In genomic region chr5:170420809-170421412, GRCh38 we compare ENCODE assay signal across 9 cellular contexts. TPM values are rescaled to one million over a fixed set of nuclear protein-coding genes. Genes with fewer than 3 reads are reported as not detected.
A peak's percentile ranks its signal among the peaks of the same experiment; 100 is the strongest.
DNase-seq lines count a peak whose midpoint lies in the region; ATAC-seq and TF ChIP-seq lines count a peak whose summit lies in the region.
"Had no signal": no experiment of that assay in that cellular context is flagged by ENCODE, and none has a peak within 500 bp of the region (broad histone marks: within the 10 kb centered on the region; RNA-seq: fewer than 3 reads in every experiment).

No MANE protein-coding gene starts in this region.

- TF ChIP-seq CTCF in Calu3 (IDR thresholded peaks at IDR 0.05; ENCODE audit: unreplicated experiment), result peak; percentile 78
- peak; percentile 90 for TF ChIP-seq CTCF in chondrocyte (IDR thresholded peaks at IDR 0.05)

- no TSS peak for BruUV-seq in Calu3 (replicated peaks; lab: Mats Ljungman, UMichigan)

- intact Hi-C loops in Calu3 (cut with micrococcal nuclease; ENCODE audit: unreplicated experiment), result loop anchor here (1.0 to 5.0 kb wide), 5 partner anchors 74 to 321 kb away; no protein-coding TSS in a partner anchor

- CTCF ChIA-PET in Calu3 (lab: Charles Lee) (interaction anchor here (0.6 to 1.8 kb wide), 5 partner anchors 34 to 210 kb away, joined by 3 to 10 read pairs (median 3); no protein-coding TSS in a partner anchor), HEK293T (lab: Yijun Ruan, JAX) (interaction anchor here (0.7 to 1.3 kb wide), 8 partner anchors 8 to 204 kb away, joined by 3 to 14 read pairs (median 4); no protein-coding TSS in a partner anchor)

- POLR2A ChIA-PET in HEK293T (lab: Yijun Ruan, JAX), result no interaction called here

- H3K27ac Mint-ChIP-seq in Calu3 (ENCODE audit: unreplicated experiment), result no peak overlapping the region
- H3K27ac Mint-ChIP-seq in chondrocyte (ENCODE audit: unreplicated experiment), result no peak overlapping the region

- peaks cover 86% of the 10 kb centered on the region for H3K27me3 Mint-ChIP-seq in Calu3 (ENCODE audit: unreplicated experiment)
- peaks cover 32% of the 10 kb centered on the region for H3K27me3 Mint-ChIP-seq in chondrocyte (ENCODE audit: low read depth)

- H3K4me1 Mint-ChIP-seq in Calu3 (ENCODE audit: low read depth, unreplicated experiment) (peaks cover 17% of the 10 kb centered on the region), chondrocyte (ENCODE audit: low read depth) (peaks cover 2% of the 10 kb centered on the region)

- DNase-seq in Calu3 (peak; percentile 78), HEK293T (ENCODE audit: extremely low spot score) (peak; percentile 89), NCI-H345 treated with DMSO at 0.1 percent for 48 hours (lab: John Stamatoyannopoulos, UW; ENCODE audit: unreplicated experiment) (peak; percentile 38), chondrocyte (ENCODE audit: low spot score) (no peak), left kidney (ENCODE audit: low read depth, low spot score) (peak; percentile 90)
- peak; percentile 18 for DNase-seq in activated CD4-positive, alpha-beta T cell treated with anti-CD3 and anti-CD28 coated beads for 1 hour
- DNase-seq in stimulated activated CD4-positive, alpha-beta T cell treated with anti-CD3 and anti-CD28 coated beads, TNF-alpha, amount 100 ng/mL, for 24 hours (ENCODE audit: low read depth in 3 of 3), result peak; percentile 27 to 44 (median 35)

- H3K9me3 Mint-ChIP-seq in Calu3 (ENCODE audit: low read depth, unreplicated experiment) (no peaks in the 10 kb centered on the region), chondrocyte (ENCODE audit: low read depth) (no peaks in the 10 kb centered on the region)

- H3K36me3 Mint-ChIP-seq in Calu3 (ENCODE audit: insufficient read depth, unreplicated experiment) (no peaks in the 10 kb centered on the region), chondrocyte (ENCODE audit: low read depth) (peaks cover 1% of the 10 kb centered on the region)

- H3K4me3 Mint-ChIP-seq in Calu3 (ENCODE audit: low read depth, unreplicated experiment) (no peak overlapping the region), chondrocyte (ENCODE audit: unreplicated experiment) (no peak overlapping the region)

- no peak for ATAC-seq in HG03196 (IDR thresholded peaks at IDR 0.05; ENCODE audit: unreplicated experiment)

TF ChIP-seq in HEK293T, 16 proteins besides CTCF, POLR2A, EP300 and RAD21:
- no peak for TF ChIP-seq FOXA1 (IDR thresholded peaks at IDR 0.05)
- no peak for TF ChIP-seq TARDBP (IDR thresholded peaks at IDR 0.05)
- TF ChIP-seq FOXM1 (IDR thresholded peaks at IDR 0.05; ENCODE audit: borderline replicate concordance), result no peak
- no peak for TF ChIP-seq ELF4 (IDR thresholded peaks at IDR 0.05)
- no peak for TF ChIP-seq BHLHE40 (IDR thresholded peaks at IDR 0.05; ENCODE audit: borderline replicate concordance)
- TF ChIP-seq, protein P1, sequence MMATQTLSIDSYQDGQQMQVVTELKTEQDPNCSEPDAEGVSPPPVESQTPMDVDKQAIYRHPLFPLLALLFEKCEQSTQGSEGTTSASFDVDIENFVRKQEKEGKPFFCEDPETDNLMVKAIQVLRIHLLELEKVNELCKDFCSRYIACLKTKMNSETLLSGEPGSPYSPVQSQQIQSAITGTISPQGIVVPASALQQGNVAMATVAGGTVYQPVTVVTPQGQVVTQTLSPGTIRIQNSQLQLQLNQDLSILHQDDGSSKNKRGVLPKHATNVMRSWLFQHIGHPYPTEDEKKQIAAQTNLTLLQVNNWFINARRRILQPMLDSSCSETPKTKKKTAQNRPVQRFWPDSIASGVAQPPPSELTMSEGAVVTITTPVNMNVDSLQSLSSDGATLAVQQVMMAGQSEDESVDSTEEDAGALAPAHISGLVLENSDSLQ (IDR thresholded peaks at IDR 0.05), result no peak
- TF ChIP-seq SUZ12 (IDR thresholded peaks at IDR 0.05), result no peak
- no peak for TF ChIP-seq CTBP1 (IDR thresholded peaks at IDR 0.05; ENCODE audit: borderline replicate concordance)
- no peak for TF ChIP-seq ARNT (IDR thresholded peaks at IDR 0.05)
- no peak for TF ChIP-seq SP1 (IDR thresholded peaks at IDR 0.05)
- no peak for TF ChIP-seq L3MBTL2 (conservative IDR thresholded peaks at IDR 0.05)
- TF ChIP-seq HDGF (IDR thresholded peaks at IDR 0.05; ENCODE audit: borderline replicate concordance), result no peak
- no peak for TF ChIP-seq FOXK2 (IDR thresholded peaks at IDR 0.05)

RNA-seq across cellular contexts. Expression of gene KCNMB1, which starts 31.7 kb away (rescaled TPM):
- total RNA-seq in Calu3 (2022) (not detected in 2 replicates), chondrocyte (4.3 to 23.2 TPM (median 23.2 TPM) in 3 replicates)
- total RNA-seq: activated CD8-positive, alpha-beta memory T cell treated with anti-CD3 and anti-CD28 coated beads for 36 hours had no signal
